8 cellular contexts compared by ENCODE assay signal in genomic region chr9:37415011-37415719, GRCh38. TPM values are rescaled to one million over a fixed set of nuclear protein-coding genes. Genes with fewer than 3 reads are reported as not detected.
DNase-seq lines count a peak whose midpoint lies in the region; ATAC-seq and TF ChIP-seq lines count a peak whose summit lies in the region.

No MANE protein-coding gene starts in this region.

- no peaks in the 10 kb centered on the region for H3K79me1 ChIP-seq in mesenchymal stem cell (replicated peaks; ENCODE audit: low read length, poor library complexity, severe bottlenecking)

- intact Hi-C loops in CD4-positive, alpha-beta T cell (cut with DNase I, micrococcal nuclease): no loop called here
- intact Hi-C loops in activated CD4-positive, alpha-beta memory T cell treated with anti-CD3 and anti-CD28 coated beads for 36 hours (cut with micrococcal nuclease): no loop called here

- no peaks in the 10 kb centered on the region for H3K36me3 ChIP-seq in HEK293 (ENCODE audit: control insufficient read depth in 2 of 2, insufficient read depth in 1 of 2, low read length in 2 of 2)
- H3K36me3 ChIP-seq in mesenchymal stem cell (ENCODE audit: control insufficient read depth in 1 of 2, insufficient read depth in 2 of 2, low read depth in 1 of 2, low read length in 2 of 2): no peaks in the 10 kb centered on the region

- no peaks in the 10 kb centered on the region for H3K9me3 ChIP-seq in CD4-positive, alpha-beta T cell (ENCODE audit: control insufficient read depth, low read length)
- no peaks in the 10 kb centered on the region for H3K9me3 ChIP-seq in HEK293 (ENCODE audit: control insufficient read depth, insufficient read depth, low read depth, low read length)
- no peaks in the 10 kb centered on the region for H3K9me3 ChIP-seq in mesenchymal stem cell (ENCODE audit: control insufficient read depth, low read length)

- H3K4me3 ChIP-seq in HEK293 (ENCODE audit: low read depth, low read length): no peak overlapping the region
- peak overlapping the region in 1 of 2 experiments; percentile 28 for H3K4me3 ChIP-seq in mesenchymal stem cell (ENCODE audit: insufficient read depth in 1 of 2, low read depth in 1 of 2, low read length in 2 of 2)

- no peak overlapping the region for H3K23ac ChIP-seq in mesenchymal stem cell (ENCODE audit: low read length in 2 of 2)

- CTCF ChIA-PET in CD4-positive, alpha-beta T cell (lab: Charles Lee): no interaction called here
- CTCF ChIA-PET in HEK293 (lab: Yijun Ruan, JAX): interaction anchor here (0.6 to 1.9 kb wide), 22 partner anchors 8 to 931 kb away, joined by 3 to 13 read pairs (median 3); no protein-coding TSS in a partner anchor
- CTCF ChIA-PET in activated CD4-positive, alpha-beta memory T cell treated with anti-CD3 and anti-CD28 coated beads for 36 hours (lab: Charles Lee): interaction anchor here (0.5 to 1.8 kb wide), 14 partner anchors 8 to 284 kb away, joined by 3 to 6 read pairs (median 3); partner anchors contain the start of gene TOMM5

- H3K4me1 ChIP-seq in HEK293 (ENCODE audit: control insufficient read depth, insufficient read depth, low read length) (no peaks in the 10 kb centered on the region), mesenchymal stem cell (ENCODE audit: control insufficient read depth, insufficient read depth, low read depth, low read length) (peaks cover 26% of the 10 kb centered on the region)

- H3K27ac Mint-ChIP-seq in CD4-positive, alpha-beta T cell: no peak overlapping the region
- no peak overlapping the region for H3K27ac Mint-ChIP-seq in activated CD4-positive, alpha-beta memory T cell treated with anti-CD3 and anti-CD28 coated beads for 36 hours

- H2BK15ac ChIP-seq in mesenchymal stem cell (ENCODE audit: low read depth, poor library complexity, severe bottlenecking): no peak overlapping the region

- WGBS in mesenchymal stem cell: 28% methylated on average over 22 of the region's 22 CpGs

- no peak overlapping the region for H2BK120ac ChIP-seq in mesenchymal stem cell (ENCODE audit: low read depth, low read length)

- peak; percentile 89 for TF ChIP-seq CTCF in CD4-positive, alpha-beta T cell (IDR thresholded peaks at IDR 0.05)
- TF ChIP-seq CTCF in HEK293 (tag by site-specific recombination; IDR thresholded peaks at IDR 0.05): peak; percentile 61

- H3K4me1 Mint-ChIP-seq in CD4-positive, alpha-beta T cell (ENCODE audit: low read depth): peaks cover 6% of the 10 kb centered on the region
- H3K4me1 Mint-ChIP-seq in activated CD4-positive, alpha-beta memory T cell treated with anti-CD3 and anti-CD28 coated beads for 36 hours (ENCODE audit: low read depth): peaks cover 34% of the 10 kb centered on the region

- H3K18ac ChIP-seq in mesenchymal stem cell (ENCODE audit: low read depth in 1 of 2, low read length in 2 of 2): peak overlapping the region in 1 of 2 experiments; percentile 65

- peak; percentile 99 for ATAC-seq in CD4-positive, alpha-beta T cell (ENCODE audit: poor library complexity)
- ATAC-seq in HG03378 (IDR thresholded peaks at IDR 0.05; ENCODE audit: unreplicated experiment): no peak

- no peak overlapping the region for H3K27ac ChIP-seq in CD4-positive, alpha-beta T cell (ENCODE audit: low read depth, low read length)
- H3K27ac ChIP-seq in HEK293 (ENCODE audit: extremely low read depth, low read depth, low read length): no peak overlapping the region
- H3K27ac ChIP-seq in mesenchymal stem cell (ENCODE audit: low read length, poor library complexity, severe bottlenecking): peak overlapping the region; percentile 73

- H2BK5ac ChIP-seq in mesenchymal stem cell (ENCODE audit: low read depth, low read length, poor library complexity, severe bottlenecking): no peak overlapping the region

- peak; percentile 57 to 72 (median 67) for DNase-seq in CD4-positive, alpha-beta T cell
- DNase-seq in NCI-H446 (lab: John Stamatoyannopoulos, UW) (peak; percentile 63 to 87), mesenchymal stem cell (peak; percentile 82)
- DNase-seq in activated CD4-positive, alpha-beta memory T cell treated with anti-CD3 and anti-CD28 coated beads for 36 hours: peak; percentile 88
- DNase-seq in effector CD4-positive, alpha-beta T cell: peak; percentile 70
- DNase-seq in stimulated activated CD8-positive, alpha-beta memory T cell treated with anti-CD3 and anti-CD28 coated beads, Interleukin-15, amount 100 ng/mL, for 1 hour (ENCODE audit: low read depth): peak; percentile 62

- H4K91ac ChIP-seq in mesenchymal stem cell (ENCODE audit: low read length): peak overlapping the region; percentile 44

- no peaks in the 10 kb centered on the region for H3K27me3 ChIP-seq in CD4-positive, alpha-beta T cell (ENCODE audit: control insufficient read depth, insufficient read depth, low read length)
- no peaks in the 10 kb centered on the region for H3K27me3 ChIP-seq in mesenchymal stem cell (ENCODE audit: control insufficient read depth in 1 of 2, insufficient read depth in 1 of 2, low read length in 2 of 2)

- POLR2A ChIA-PET in CD4-positive, alpha-beta T cell (lab: Charles Lee): no interaction called here
- POLR2A ChIA-PET in HEK293 (lab: Yijun Ruan, JAX): interaction anchor here (0.7 to 1.4 kb wide), 2 partner anchors 9 to 263 kb away, joined by 3 to 5 read pairs; no protein-coding TSS in a partner anchor
- POLR2A ChIA-PET in activated CD4-positive, alpha-beta memory T cell treated with anti-CD3 and anti-CD28 coated beads for 36 hours (lab: Charles Lee): interaction anchor here (0.6 kb wide), 1 partner anchor 1721 kb away, joined by 11 read pairs; no protein-coding TSS in a partner anchor

- H3K4ac ChIP-seq in mesenchymal stem cell (ENCODE audit: low read depth in 1 of 2, low read length in 2 of 2): peak overlapping the region in 1 of 2 experiments; percentile 54

- H3K14ac ChIP-seq in mesenchymal stem cell (ENCODE audit: low read length in 2 of 2): peak overlapping the region in 1 of 2 experiments; percentile 38

- no peaks in the 10 kb centered on the region for H3K36me3 Mint-ChIP-seq in CD4-positive, alpha-beta T cell (ENCODE audit: low read depth)
- H3K36me3 Mint-ChIP-seq in activated CD4-positive, alpha-beta memory T cell treated with anti-CD3 and anti-CD28 coated beads for 36 hours: no peaks in the 10 kb centered on the region

- H4K8ac ChIP-seq in mesenchymal stem cell (ENCODE audit: low read length): peak overlapping the region; percentile 81

- peak overlapping the region; percentile 40 for H2AK5ac ChIP-seq in mesenchymal stem cell (ENCODE audit: low read length, severe bottlenecking)

- no peaks in the 10 kb centered on the region for H3K27me3 Mint-ChIP-seq in CD4-positive, alpha-beta T cell
- H3K27me3 Mint-ChIP-seq in activated CD4-positive, alpha-beta memory T cell treated with anti-CD3 and anti-CD28 coated beads for 36 hours: peaks cover 11% of the 10 kb centered on the region

- H3K9me3 Mint-ChIP-seq in CD4-positive, alpha-beta T cell: no peaks in the 10 kb centered on the region
- H3K9me3 Mint-ChIP-seq in activated CD4-positive, alpha-beta memory T cell treated with anti-CD3 and anti-CD28 coated beads for 36 hours: no peaks in the 10 kb centered on the region

- H3K4me3 Mint-ChIP-seq in CD4-positive, alpha-beta T cell: peak overlapping the region; percentile 39
- no peak overlapping the region for H3K4me3 Mint-ChIP-seq in activated CD4-positive, alpha-beta memory T cell treated with anti-CD3 and anti-CD28 coated beads for 36 hours

- H3K4me2 ChIP-seq in mesenchymal stem cell (ENCODE audit: low read length, poor library complexity, severe bottlenecking): peak overlapping the region; percentile 34

- H2BK12ac ChIP-seq in mesenchymal stem cell (ENCODE audit: low read length in 2 of 2): peak overlapping the region in 1 of 2 experiments; percentile 22

- peak overlapping the region; percentile 65 for H3K9ac ChIP-seq in mesenchymal stem cell (ENCODE audit: low read length)

- H2AFZ ChIP-seq in mesenchymal stem cell (ENCODE audit: low read depth, low read length): peak overlapping the region; percentile 55

TF ChIP-seq in HEK293, 187 proteins besides CTCF, POLR2A, EP300 and RAD21 (continues in another document):
- TF ChIP-seq ZNF155 (tag by site-specific recombination; IDR thresholded peaks at IDR 0.05) (no peak), RBAK (tag by site-specific recombination; IDR thresholded peaks at IDR 0.05) (no peak), ZNF558 (tag by site-specific recombination; IDR thresholded peaks at IDR 0.05) (no peak), PRDM1 (tag by site-specific recombination; IDR thresholded peaks at IDR 0.05) (no peak), ZNF514 (tag by site-specific recombination; IDR thresholded peaks at IDR 0.05) (no peak), KLF10 (tag by site-specific recombination; IDR thresholded peaks at IDR 0.05) (no peak), ZNF530 (tag by site-specific recombination; IDR thresholded peaks at IDR 0.05; ENCODE audit: low read depth) (no peak)

RNA-seq across cellular contexts. Expression of gene GRHPR, which starts 7.3 kb away (rescaled TPM):
- 10 to 100 TPM; 29.0 to 29.6 TPM for total RNA-seq in CD4-positive, alpha-beta T cell
- 10 to 100 TPM; 84.1 to 85.0 TPM for total RNA-seq in activated CD4-positive, alpha-beta memory T cell treated with anti-CD3 and anti-CD28 coated beads for 36 hours
- 93.4 TPM for polyA plus RNA-seq in mesenchymal stem cell (2013, experiment 1 of 2)
- 94.1 TPM for polyA plus RNA-seq in mesenchymal stem cell (2013, experiment 2 of 2)

RNA-seq across cellular contexts. Expression of gene ZBTB5, which starts 50.1 kb away (rescaled TPM):
- total RNA-seq in CD4-positive, alpha-beta T cell: 10 to 100 TPM; 21.3 to 22.0 TPM
- total RNA-seq in activated CD4-positive, alpha-beta memory T cell treated with anti-CD3 and anti-CD28 coated beads for 36 hours: 1 to 10 TPM; 8.3 to 9.3 TPM
- polyA plus RNA-seq in mesenchymal stem cell (2013, experiment 1 of 2): 6.0 TPM
- polyA plus RNA-seq in mesenchymal stem cell (2013, experiment 2 of 2): 5.9 TPM
